ENCODE assay signal across 7 cellular contexts in genomic region chr1:210853276-210853675, GRCh38.
"Had no signal": no experiment of that assay in that cellular context is flagged by ENCODE, and none has a peak within 500 bp of the region (broad histone marks: within the 10 kb centered on the region; RNA-seq: fewer than 3 reads in every experiment).

No MANE protein-coding gene starts in this region.

- H3K4me3 ChIP-seq: GM23248, HAP-1 had no signal

- DNase-seq: GM23248, GOT3, H7, HFFc6 had no signal

- H3K36me3 ChIP-seq: HAP-1 had no signal

- H3K9me3 ChIP-seq: HAP-1 had no signal

- H3K27ac ChIP-seq: GM23248, HL-60 had no signal

- H3K9me3 Mint-ChIP-seq: HFFc6, IgD-negative memory B cell had no signal

- H3K27ac Mint-ChIP-seq: HFFc6, IgD-negative memory B cell had no signal

- H3K4me1 ChIP-seq: HAP-1 had no signal

- H3K36me3 Mint-ChIP-seq: IgD-negative memory B cell had no signal

- H3K9ac ChIP-seq: GM23248 had no signal

- H3K4me3 Mint-ChIP-seq: HFFc6, IgD-negative memory B cell had no signal

- H2AFZ ChIP-seq: GM23248 had no signal

- H3K4me1 Mint-ChIP-seq: IgD-negative memory B cell had no signal
